ENCODE assay signal across 2 cellular contexts in the genomic region with DNA sequence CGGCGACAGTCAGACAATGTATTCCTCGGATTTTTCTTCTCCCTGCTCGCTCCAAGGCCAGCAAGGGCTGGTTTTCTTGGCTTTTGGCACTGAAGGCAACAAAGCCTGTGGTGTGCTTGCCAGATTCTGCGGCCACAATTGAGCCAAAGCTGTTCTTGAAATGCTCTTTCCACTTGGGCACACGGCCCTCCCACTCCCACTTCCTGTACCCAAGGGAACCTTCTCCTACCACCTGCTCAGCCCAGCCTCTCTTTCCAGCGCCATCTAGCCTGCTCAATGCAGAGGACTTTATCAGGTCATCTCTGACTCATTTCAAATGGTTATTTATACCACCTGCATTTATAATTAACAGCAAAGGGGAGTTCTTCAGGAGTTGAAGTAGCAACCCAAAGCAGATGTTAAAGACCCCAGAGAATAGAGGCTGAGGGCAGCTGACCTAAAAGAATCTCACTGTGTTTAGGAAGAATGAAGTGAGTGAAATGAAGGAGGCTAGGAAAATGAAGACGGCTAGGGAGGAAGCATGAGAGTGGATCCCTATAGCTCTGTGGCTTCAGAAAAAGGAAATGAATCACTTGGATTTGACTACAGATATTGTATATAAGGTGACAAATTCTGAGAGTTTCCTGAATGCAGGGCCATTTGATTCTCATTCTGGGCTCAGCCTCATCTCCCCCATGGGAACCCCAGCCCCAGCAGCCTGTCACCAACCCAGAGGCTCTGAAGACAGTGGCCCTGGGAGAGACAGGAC.
TF ChIP-seq lines count a peak whose summit lies in the region.

No MANE protein-coding gene starts in this region.

TF ChIP-seq in GM12878, 131 proteins besides CTCF, POLR2A, EP300 and RAD21 (continued from another document and continues in another):
- TF ChIP-seq BMI1 (IDR thresholded peaks at IDR 0.05; ENCODE audit: borderline replicate concordance) (no peak), POU2F2 (IDR thresholded peaks at IDR 0.05; ENCODE audit: borderline replicate concordance, low read depth, low read length) (0 out of 3 replicates have a peak, but pooled peaks have one; percentile 1), MEF2B (IDR thresholded peaks at IDR 0.05; ENCODE audit: partially characterized antibody, poor library complexity, severe bottlenecking) (peak; percentile 87), NFIC (IDR thresholded peaks at IDR 0.05; ENCODE audit: low read depth, low read length) (peak; percentile 58; the same call in 1 of the 2 replicates), CEBPB (IDR thresholded peaks at IDR 0.05; ENCODE audit: borderline replicate concordance in 1 of 2, low read depth in 2 of 2, low read length in 2 of 2) (0 out of 4 replicates have a peak, but pooled peaks of 1 of the 2 experiments have one; percentile 17), MXI1 (IDR thresholded peaks at IDR 0.05; ENCODE audit: low read depth, low read length) (no peak), SMAD1 (IDR thresholded peaks at IDR 0.05; ENCODE audit: low read depth, partially characterized antibody) (no peak), IKZF1 (conservative IDR thresholded peaks at IDR 0.05) (peak; percentile 82), JUNB (IDR thresholded peaks at IDR 0.05) (peak; percentile 61), EED (IDR thresholded peaks at IDR 0.05; ENCODE audit: low read depth) (peak; percentile 93), STAT3 (IDR thresholded peaks at IDR 0.05; ENCODE audit: low read depth, low read length) (no peak), YBX1 (IDR thresholded peaks at IDR 0.05) (no peak), ATF7 (IDR thresholded peaks at IDR 0.05; ENCODE audit: low read depth) (peak; percentile 8; the same call in 1 of the 2 replicates), PAX8 (IDR thresholded peaks at IDR 0.05) (no peak), ETV6 (conservative IDR thresholded peaks at IDR 0.05 in 1 of 2, IDR thresholded peaks at IDR 0.05 in 1 of 2; ENCODE audit: borderline replicate concordance in 1 of 2, low read depth in 1 of 2) (no peak), IKZF2 (IDR thresholded peaks at IDR 0.05) (peak; percentile 78 to 80), MEF2A (IDR thresholded peaks at IDR 0.05; ENCODE audit: insufficient read depth, low read depth, low read length) (peak; percentile 82), RUNX3 (IDR thresholded peaks at IDR 0.05; ENCODE audit: low read length) (peak; percentile 32), DPF2 (IDR thresholded peaks at IDR 0.05) (peak; percentile 55), IRF4 (IDR thresholded peaks at IDR 0.05; ENCODE audit: low read depth, low read length) (peak; percentile 18; the same call in 1 of the 2 replicates), RAD51 (IDR thresholded peaks at IDR 0.05) (no peak), TCF12 (IDR thresholded peaks at IDR 0.05; ENCODE audit: low read depth, low read length) (peak; percentile 34; the same call in 1 of the 2 replicates), YY1 (IDR thresholded peaks at IDR 0.05; ENCODE audit: low read depth, low read length) (no peak), FOXM1 (IDR thresholded peaks at IDR 0.05; ENCODE audit: low read depth, low read length) (peak; percentile 46; the same call in 1 of the 2 replicates), SREBF1 (IDR thresholded peaks at IDR 0.05; ENCODE audit: low read length) (no peak), MTA2 (IDR thresholded peaks at IDR 0.05; ENCODE audit: low read depth) (peak; percentile 70)
- TF ChIP-seq, protein P1, sequence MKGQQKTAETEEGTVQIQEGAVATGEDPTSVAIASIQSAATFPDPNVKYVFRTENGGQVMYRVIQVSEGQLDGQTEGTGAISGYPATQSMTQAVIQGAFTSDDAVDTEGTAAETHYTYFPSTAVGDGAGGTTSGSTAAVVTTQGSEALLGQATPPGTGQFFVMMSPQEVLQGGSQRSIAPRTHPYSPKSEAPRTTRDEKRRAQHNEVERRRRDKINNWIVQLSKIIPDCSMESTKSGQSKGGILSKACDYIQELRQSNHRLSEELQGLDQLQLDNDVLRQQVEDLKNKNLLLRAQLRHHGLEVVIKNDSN (IDR thresholded peaks at IDR 0.05; ENCODE audit: borderline replicate concordance, extremely low read length, insufficient read depth, low read depth, low read length), result no peak
- TF ChIP-seq, protein P2, sequence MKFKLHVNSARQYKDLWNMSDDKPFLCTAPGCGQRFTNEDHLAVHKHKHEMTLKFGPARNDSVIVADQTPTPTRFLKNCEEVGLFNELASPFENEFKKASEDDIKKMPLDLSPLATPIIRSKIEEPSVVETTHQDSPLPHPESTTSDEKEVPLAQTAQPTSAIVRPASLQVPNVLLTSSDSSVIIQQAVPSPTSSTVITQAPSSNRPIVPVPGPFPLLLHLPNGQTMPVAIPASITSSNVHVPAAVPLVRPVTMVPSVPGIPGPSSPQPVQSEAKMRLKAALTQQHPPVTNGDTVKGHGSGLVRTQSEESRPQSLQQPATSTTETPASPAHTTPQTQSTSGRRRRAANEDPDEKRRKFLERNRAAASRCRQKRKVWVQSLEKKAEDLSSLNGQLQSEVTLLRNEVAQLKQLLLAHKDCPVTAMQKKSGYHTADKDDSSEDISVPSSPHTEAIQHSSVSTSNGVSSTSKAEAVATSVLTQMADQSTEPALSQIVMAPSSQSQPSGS (IDR thresholded peaks at IDR 0.05; ENCODE audit: low read length), result peak; percentile 29; the same call in 1 of the 2 replicates
- TF ChIP-seq, protein P3, sequence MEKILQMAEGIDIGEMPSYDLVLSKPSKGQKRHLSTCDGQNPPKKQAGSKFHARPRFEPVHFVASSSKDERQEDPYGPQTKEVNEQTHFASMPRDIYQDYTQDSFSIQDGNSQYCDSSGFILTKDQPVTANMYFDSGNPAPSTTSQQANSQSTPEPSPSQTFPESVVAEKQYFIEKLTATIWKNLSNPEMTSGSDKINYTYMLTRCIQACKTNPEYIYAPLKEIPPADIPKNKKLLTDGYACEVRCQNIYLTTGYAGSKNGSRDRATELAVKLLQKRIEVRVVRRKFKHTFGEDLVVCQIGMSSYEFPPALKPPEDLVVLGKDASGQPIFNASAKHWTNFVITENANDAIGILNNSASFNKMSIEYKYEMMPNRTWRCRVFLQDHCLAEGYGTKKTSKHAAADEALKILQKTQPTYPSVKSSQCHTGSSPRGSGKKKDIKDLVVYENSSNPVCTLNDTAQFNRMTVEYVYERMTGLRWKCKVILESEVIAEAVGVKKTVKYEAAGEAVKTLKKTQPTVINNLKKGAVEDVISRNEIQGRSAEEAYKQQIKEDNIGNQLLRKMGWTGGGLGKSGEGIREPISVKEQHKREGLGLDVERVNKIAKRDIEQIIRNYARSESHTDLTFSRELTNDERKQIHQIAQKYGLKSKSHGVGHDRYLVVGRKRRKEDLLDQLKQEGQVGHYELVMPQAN (conservative IDR thresholded peaks at IDR 0.05), result no peak
- TF ChIP-seq, protein P4, sequence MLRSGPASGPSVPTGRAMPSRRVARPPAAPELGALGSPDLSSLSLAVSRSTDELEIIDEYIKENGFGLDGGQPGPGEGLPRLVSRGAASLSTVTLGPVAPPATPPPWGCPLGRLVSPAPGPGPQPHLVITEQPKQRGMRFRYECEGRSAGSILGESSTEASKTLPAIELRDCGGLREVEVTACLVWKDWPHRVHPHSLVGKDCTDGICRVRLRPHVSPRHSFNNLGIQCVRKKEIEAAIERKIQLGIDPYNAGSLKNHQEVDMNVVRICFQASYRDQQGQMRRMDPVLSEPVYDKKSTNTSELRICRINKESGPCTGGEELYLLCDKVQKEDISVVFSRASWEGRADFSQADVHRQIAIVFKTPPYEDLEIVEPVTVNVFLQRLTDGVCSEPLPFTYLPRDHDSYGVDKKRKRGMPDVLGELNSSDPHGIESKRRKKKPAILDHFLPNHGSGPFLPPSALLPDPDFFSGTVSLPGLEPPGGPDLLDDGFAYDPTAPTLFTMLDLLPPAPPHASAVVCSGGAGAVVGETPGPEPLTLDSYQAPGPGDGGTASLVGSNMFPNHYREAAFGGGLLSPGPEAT (IDR thresholded peaks at IDR 0.05; ENCODE audit: low read depth), result 0 out of 2 replicates have a peak, but pooled peaks have one; percentile 39

TF ChIP-seq in HepG2, 621 proteins besides CTCF, POLR2A, EP300 and RAD21 (continued from another document):
- TF ChIP-seq, protein P5, sequence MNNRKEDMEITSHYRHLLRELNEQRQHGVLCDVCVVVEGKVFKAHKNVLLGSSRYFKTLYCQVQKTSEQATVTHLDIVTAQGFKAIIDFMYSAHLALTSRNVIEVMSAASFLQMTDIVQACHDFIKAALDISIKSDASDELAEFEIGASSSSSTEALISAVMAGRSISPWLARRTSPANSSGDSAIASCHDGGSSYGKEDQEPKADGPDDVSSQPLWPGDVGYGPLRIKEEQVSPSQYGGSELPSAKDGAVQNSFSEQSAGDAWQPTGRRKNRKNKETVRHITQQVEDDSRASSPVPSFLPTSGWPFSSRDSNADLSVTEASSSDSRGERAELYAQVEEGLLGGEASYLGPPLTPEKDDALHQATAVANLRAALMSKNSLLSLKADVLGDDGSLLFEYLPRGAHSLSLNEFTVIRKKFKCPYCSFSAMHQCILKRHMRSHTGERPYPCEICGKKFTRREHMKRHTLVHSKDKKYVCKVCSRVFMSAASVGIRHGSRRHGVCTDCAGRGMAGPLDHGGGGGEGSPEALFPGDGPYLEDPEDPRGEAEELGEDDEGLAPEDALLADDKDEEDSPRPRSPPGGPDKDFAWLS (CRISPR knock-in tag; IDR thresholded peaks at IDR 0.05; ENCODE audit: borderline replicate concordance), result no peak
- TF ChIP-seq MIER3 (CRISPR knock-in tag; IDR thresholded peaks at IDR 0.05; ENCODE audit: borderline replicate concordance), result no peak
- TF ChIP-seq TEAD3 (CRISPR knock-in tag; optimal IDR thresholded peaks at IDR 0.05; ENCODE audit: borderline replicate concordance), result no peak
- no peak for TF ChIP-seq DNMT3B (CRISPR knock-in tag; conservative IDR thresholded peaks at IDR 0.05)
- TF ChIP-seq, protein P6, sequence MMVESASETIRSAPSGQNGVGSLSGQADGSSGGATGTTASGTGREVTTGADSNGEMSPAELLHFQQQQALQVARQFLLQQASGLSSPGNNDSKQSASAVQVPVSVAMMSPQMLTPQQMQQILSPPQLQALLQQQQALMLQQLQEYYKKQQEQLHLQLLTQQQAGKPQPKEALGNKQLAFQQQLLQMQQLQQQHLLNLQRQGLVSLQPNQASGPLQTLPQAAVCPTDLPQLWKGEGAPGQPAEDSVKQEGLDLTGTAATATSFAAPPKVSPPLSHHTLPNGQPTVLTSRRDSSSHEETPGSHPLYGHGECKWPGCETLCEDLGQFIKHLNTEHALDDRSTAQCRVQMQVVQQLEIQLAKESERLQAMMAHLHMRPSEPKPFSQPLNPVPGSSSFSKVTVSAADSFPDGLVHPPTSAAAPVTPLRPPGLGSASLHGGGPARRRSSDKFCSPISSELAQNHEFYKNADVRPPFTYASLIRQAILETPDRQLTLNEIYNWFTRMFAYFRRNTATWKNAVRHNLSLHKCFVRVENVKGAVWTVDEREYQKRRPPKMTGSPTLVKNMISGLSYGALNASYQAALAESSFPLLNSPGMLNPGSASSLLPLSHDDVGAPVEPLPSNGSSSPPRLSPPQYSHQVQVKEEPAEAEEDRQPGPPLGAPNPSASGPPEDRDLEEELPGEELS (CRISPR knock-in tag; IDR thresholded peaks at IDR 0.05), result no peak
- no peak for TF ChIP-seq ZSCAN21 (CRISPR knock-in tag; IDR thresholded peaks at IDR 0.05; ENCODE audit: borderline replicate concordance)
- TF ChIP-seq, protein P7, sequence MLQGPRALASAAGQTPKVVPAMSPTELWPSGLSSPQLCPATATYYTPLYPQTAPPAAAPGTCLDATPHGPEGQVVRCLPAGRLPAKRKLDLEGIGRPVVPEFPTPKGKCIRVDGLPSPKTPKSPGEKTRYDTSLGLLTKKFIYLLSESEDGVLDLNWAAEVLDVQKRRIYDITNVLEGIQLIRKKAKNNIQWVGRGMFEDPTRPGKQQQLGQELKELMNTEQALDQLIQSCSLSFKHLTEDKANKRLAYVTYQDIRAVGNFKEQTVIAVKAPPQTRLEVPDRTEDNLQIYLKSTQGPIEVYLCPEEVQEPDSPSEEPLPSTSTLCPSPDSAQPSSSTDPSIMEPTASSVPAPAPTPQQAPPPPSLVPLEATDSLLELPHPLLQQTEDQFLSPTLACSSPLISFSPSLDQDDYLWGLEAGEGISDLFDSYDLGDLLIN (CRISPR knock-in tag; IDR thresholded peaks at IDR 0.05; ENCODE audit: borderline replicate concordance), result no peak
TF ChIP-seq in HepG2: peak in this region for 0.
